8 cellular contexts compared by ENCODE assay signal in the genomic region with DNA sequence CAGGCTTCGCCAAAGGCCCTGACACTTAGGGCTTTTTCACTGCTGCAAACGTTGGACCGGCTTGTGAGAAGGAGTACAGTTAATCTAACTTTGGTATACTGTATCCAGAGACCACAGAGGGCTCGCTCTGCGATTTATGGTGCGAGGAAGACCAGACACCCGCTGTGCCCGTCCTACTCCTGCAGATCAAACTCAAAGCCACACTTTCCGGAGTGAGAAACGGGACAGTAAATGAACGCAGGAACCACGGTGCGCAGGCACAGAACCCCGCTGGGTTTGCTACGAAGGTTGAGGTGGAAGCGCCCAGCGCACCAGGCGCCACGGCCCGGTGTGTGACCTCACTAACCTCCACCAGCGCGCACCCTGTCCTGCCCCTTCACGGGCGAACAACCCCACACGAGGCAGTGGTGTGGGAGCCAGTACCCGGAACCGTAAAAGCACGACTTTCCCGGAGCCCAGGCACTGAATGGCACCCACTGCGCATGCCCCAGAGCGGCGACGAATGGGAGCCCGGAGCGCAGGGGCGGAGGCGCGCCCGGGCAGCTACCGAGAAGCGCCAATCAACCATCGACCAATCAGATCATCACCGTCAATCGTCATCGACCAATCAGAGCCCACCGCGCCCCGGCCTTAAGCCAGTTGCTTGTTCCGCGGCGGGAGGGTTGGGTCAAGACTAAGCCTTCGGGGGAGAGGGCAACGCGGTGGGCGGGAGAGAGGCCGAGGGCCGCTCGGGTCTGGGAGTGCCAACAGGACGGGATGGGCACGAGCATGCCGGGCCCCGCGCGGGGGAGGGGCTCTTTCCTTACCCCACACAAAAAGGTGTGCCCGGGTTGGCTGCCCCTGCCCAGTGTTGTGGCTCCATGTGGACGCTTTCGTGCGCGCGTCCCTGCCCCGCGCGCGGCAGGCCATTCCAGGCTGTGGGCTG. TPM values are rescaled to one million over a fixed set of nuclear protein-coding genes. Genes with fewer than 3 reads are reported as not detected.
DNase-seq lines count a peak whose midpoint lies in the region; ATAC-seq, FAIRE-seq and TF ChIP-seq lines count a peak whose summit lies in the region.

No MANE protein-coding gene starts in this region.

- peak overlapping the region; percentile 73 to 78 for H3K4me3 ChIP-seq in kidney (ENCODE audit: low read length in 2 of 2)

- H3K9ac ChIP-seq in kidney (ENCODE audit: low read length in 2 of 2) = peak overlapping the region; percentile 60 to 90

- no peaks in the 10 kb centered on the region for H3K4me1 ChIP-seq in kidney (ENCODE audit: control insufficient read depth in 1 of 2, insufficient read depth in 1 of 2, low read depth in 1 of 2, low read length in 2 of 2)

- peak; percentile 39 for FAIRE-seq in kidney (lab: Jason Lieb, UNC)

- TF ChIP-seq CTCF in kidney (IDR thresholded peaks at IDR 0.05; ENCODE audit: borderline replicate concordance, extremely low read depth, insufficient read depth) = no peak

- H3K9me3 ChIP-seq in kidney (ENCODE audit: control insufficient read depth in 1 of 2, low read length in 2 of 2) = no peaks in the 10 kb centered on the region

- DNase-seq in AG20443 (ENCODE audit: low spot score) (peak; percentile 98), NCI-H446 (lab: John Stamatoyannopoulos, UW) (peak; percentile 83 to 93), cerebellum (ENCODE audit: low spot score) (peak; percentile 93), kidney (peak; percentile 95)
- DNase-seq in stimulated activated CD4-positive, alpha-beta T cell treated with anti-CD3 and anti-CD28 coated beads, Interleukin-15, amount 100 ng/mL, for 1 hour (ENCODE audit: low read depth in 1 of 2, low spot score in 1 of 2) = peak; percentile 76 to 79

- H3K27ac ChIP-seq in kidney (ENCODE audit: low read depth in 2 of 2, low read length in 2 of 2) = peak overlapping the region; percentile 76 to 80

- intact Hi-C loops in kidney (cut with DNase I) = no loop called here

- no peaks in the 10 kb centered on the region for H3K36me3 ChIP-seq in kidney (ENCODE audit: control insufficient read depth in 1 of 2, insufficient read depth in 2 of 2, low read length in 2 of 2)

- peak; percentile 95 for ATAC-seq in GM19043 (IDR thresholded peaks at IDR 0.05; ENCODE audit: low read depth, unreplicated experiment)
- peak; percentile 93 for ATAC-seq in HG03354 (IDR thresholded peaks at IDR 0.05; ENCODE audit: poor library complexity, severe bottlenecking, unreplicated experiment)
- peak; percentile 97 to 98 for ATAC-seq in activated CD4-positive, CD25-positive, alpha-beta regulatory T cell treated with anti-CD3 and anti-CD28 coated beads, Interleukin-2, amount 50 U/mL, for 24 hours

RNA-seq across cellular contexts. Expression of gene WDR45, which starts 21.3 kb away (rescaled TPM):
- total RNA-seq in cerebellum (19.2 TPM), kidney (67.4 TPM)
- 72.4 TPM for polyA plus RNA-seq in kidney (ENCODE audit: insufficient read depth, low read depth, low replicate concordance)

RNA-seq across cellular contexts. Expression of gene GPKOW, which starts 22.6 kb away (rescaled TPM):
- total RNA-seq in cerebellum (13.2 TPM), kidney (20.4 TPM)
- 21.4 TPM for polyA plus RNA-seq in kidney (ENCODE audit: insufficient read depth, low read depth, low replicate concordance)

RNA-seq across cellular contexts. Expression of gene PRAF2, which starts 27.2 kb away (rescaled TPM):
- total RNA-seq in cerebellum (9.0 TPM), kidney (24.0 TPM)
- 47.9 TPM for polyA plus RNA-seq in kidney (ENCODE audit: insufficient read depth, low read depth, low replicate concordance)

RNA-seq across cellular contexts. Expression of gene CCDC120, which starts 42.2 kb away (rescaled TPM):
- 4.3 TPM for total RNA-seq in cerebellum
- total RNA-seq in kidney = 13.7 TPM
- polyA plus RNA-seq in kidney (ENCODE audit: insufficient read depth, low read depth, low replicate concordance) = 5.2 TPM

RNA-seq across cellular contexts. Expression of gene TFE3, which starts 57.8 kb away (rescaled TPM):
- total RNA-seq in cerebellum (10.8 TPM), kidney (47.3 TPM)
- 32.8 TPM for polyA plus RNA-seq in kidney (ENCODE audit: insufficient read depth, low read depth, low replicate concordance)

Comparison
In these comparisons a context has a peak if more than half of its experiments do, and no peak if none do; other contexts are left out.
1. Peak in every context shown above with its lines: DNase-seq, ATAC-seq, H3K4me3 ChIP-seq and H3K27ac ChIP-seq.